Comparison of ENCODE assay signal across 1 cellular context in genomic region chr15:90989040-90989768, GRCh38.
TF ChIP-seq lines count a peak whose summit lies in the region.

No MANE protein-coding gene starts in this region.

TF ChIP-seq in GM12878, 131 proteins besides CTCF, POLR2A, EP300 and RAD21:
- TF ChIP-seq ZBTB4 (CRISPR knock-in tag; IDR thresholded peaks at IDR 0.05) (no peak), HDGF (IDR thresholded peaks at IDR 0.05) (no peak), RUNX3 (IDR thresholded peaks at IDR 0.05; ENCODE audit: low read length) (0 out of 2 replicates have a peak, but pooled peaks have one; percentile 8), ATF2 (IDR thresholded peaks at IDR 0.05; ENCODE audit: low read length) (no peak), HCFC1 (IDR thresholded peaks at IDR 0.05; ENCODE audit: low read length) (no peak), MEF2A (IDR thresholded peaks at IDR 0.05; ENCODE audit: insufficient read depth, low read depth, low read length) (no peak), ZNF384 (IDR thresholded peaks at IDR 0.05; ENCODE audit: borderline replicate concordance, low read depth, low read length) (0 out of 2 replicates have a peak, but pooled peaks have one; percentile 2), NFIC (IDR thresholded peaks at IDR 0.05; ENCODE audit: low read depth, low read length) (no peak), LARP7 (IDR thresholded peaks at IDR 0.05) (no peak), BMI1 (IDR thresholded peaks at IDR 0.05; ENCODE audit: borderline replicate concordance) (no peak), SMC3 (IDR thresholded peaks at IDR 0.05; ENCODE audit: borderline replicate concordance, low read length) (no peak), JUND (IDR thresholded peaks at IDR 0.05; ENCODE audit: low read depth, low read length) (no peak), CREB1 (IDR thresholded peaks at IDR 0.05; ENCODE audit: low read depth) (no peak), ZBTB11 (CRISPR knock-in tag; IDR thresholded peaks at IDR 0.05) (no peak), RAD51 (IDR thresholded peaks at IDR 0.05) (no peak)
